ENCODE assay signal across 12 cellular contexts in the genomic region with DNA sequence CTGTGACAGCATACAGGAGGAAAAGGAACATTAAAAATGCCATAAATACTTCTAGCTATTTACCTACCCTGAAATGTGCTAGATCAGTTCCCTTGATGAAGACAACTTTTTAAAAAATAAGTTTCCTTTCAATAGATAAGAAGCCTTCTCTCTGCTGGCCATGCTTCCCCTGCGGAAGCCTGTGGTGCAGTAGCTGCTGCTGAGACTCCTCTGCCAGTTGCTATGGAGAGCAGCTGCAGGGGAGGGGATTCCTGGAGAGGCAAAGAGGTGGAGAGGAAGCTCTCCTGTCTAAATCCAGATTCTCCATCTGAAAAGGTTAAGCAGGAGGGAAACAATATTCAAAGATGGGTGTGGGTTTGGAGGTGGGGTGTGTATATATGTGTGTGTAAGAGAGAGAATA.
DNase-seq lines count a peak whose midpoint lies in the region; ATAC-seq and TF ChIP-seq lines count a peak whose summit lies in the region.
"Had no signal": no experiment of that assay in that cellular context is flagged by ENCODE, and none has a peak within 500 bp of the region (broad histone marks: within the 10 kb centered on the region; RNA-seq: fewer than 3 reads in every experiment).

No MANE protein-coding gene starts in this region.

- H3K27ac Mint-ChIP-seq in endodermal cell, result no peak overlapping the region
- H3K27ac Mint-ChIP-seq: activated naive CD8-positive, alpha-beta T cell treated with anti-CD3 and anti-CD28 coated beads, Interleukin-2, amount 10 ng/mL, durations not matched to agents 7 days and 5 days had no signal

- H3K4me1 Mint-ChIP-seq in endodermal cell, result peaks cover 35% of the 10 kb centered on the region

- H3K9ac ChIP-seq in endodermal cell (ENCODE audit: extremely low read depth, low read length, poor library complexity, severe bottlenecking), result no peak overlapping the region

- ATAC-seq in HG02973 (IDR thresholded peaks at IDR 0.05; ENCODE audit: unreplicated experiment), result no peak
- ATAC-seq in GM21515 (IDR thresholded peaks at IDR 0.05; ENCODE audit: unreplicated experiment), result no peak

- H3K36me3 Mint-ChIP-seq in endodermal cell (ENCODE audit: low read depth), result no peaks in the 10 kb centered on the region
- H3K36me3 Mint-ChIP-seq: activated naive CD8-positive, alpha-beta T cell treated with anti-CD3 and anti-CD28 coated beads, Interleukin-2, amount 10 ng/mL, durations not matched to agents 7 days and 5 days had no signal

- DNase-seq in Ammon's horn (ENCODE audit: low spot score) (peak; percentile 40), H7 (peak; percentile 56), NCI-H524 (lab: John Stamatoyannopoulos, UW) (peak; percentile 36 to 79), endodermal cell (peak; percentile 80), middle frontal gyrus (ENCODE audit: extremely low spot score, low spot score) (no peak)
- DNase-seq in activated CD4-positive, alpha-beta T cell treated with anti-CD3 and anti-CD28 coated beads, Interleukin-2, amount 50 U/mL, for 4 hours, result no peak
- DNase-seq: activated naive CD8-positive, alpha-beta T cell treated with anti-CD3 and anti-CD28 coated beads, Interleukin-2, amount 10 ng/mL, durations not matched to agents 7 days and 5 days; NCI-H1436 treated with DMSO at 0.1 percent for 48 hours; stomach had no signal

- H3K9me3 ChIP-seq in endodermal cell (ENCODE audit: control insufficient read depth, low read length), result no peaks in the 10 kb centered on the region
- H3K9me3 ChIP-seq: stomach had no signal

- no peak for TF ChIP-seq CTCF in endodermal cell (conservative IDR thresholded peaks at IDR 0.05)

- H3K27me3 ChIP-seq in H7 (ENCODE audit: control insufficient read depth, insufficient read depth, low read length) (no peaks in the 10 kb centered on the region), endodermal cell (ENCODE audit: control insufficient read depth, insufficient read depth, low read length, poor library complexity, severe bottlenecking) (no peaks in the 10 kb centered on the region)
- H3K27me3 ChIP-seq: stomach had no signal

- H3K4me1 ChIP-seq in endodermal cell (ENCODE audit: control insufficient read depth, insufficient read depth, low read length), result peaks cover 22% of the 10 kb centered on the region
- H3K4me1 ChIP-seq: stomach had no signal

- no peak overlapping the region for H3K27ac ChIP-seq in endodermal cell (ENCODE audit: low read depth, low read length)
- H3K27ac ChIP-seq: coronary artery, stomach had no signal

- no peaks in the 10 kb centered on the region for H3K9me3 Mint-ChIP-seq in endodermal cell
- H3K9me3 Mint-ChIP-seq: activated naive CD8-positive, alpha-beta T cell treated with anti-CD3 and anti-CD28 coated beads, Interleukin-2, amount 10 ng/mL, durations not matched to agents 7 days and 5 days had no signal

- 25% methylated on average over 1 of the region's 1 CpG; no CpG with 5 or more reads in 1 of the 2 experiments for WGBS in endodermal cell (ENCODE audit: insufficient coverage in 1 of 2, insufficient read length in 1 of 2), 2 experiments

- no peaks in the 10 kb centered on the region for H3K27me3 Mint-ChIP-seq in endodermal cell (ENCODE audit: insufficient read depth)

- H3K4me3 Mint-ChIP-seq in endodermal cell, result no peak overlapping the region
- H3K4me3 Mint-ChIP-seq: activated naive CD8-positive, alpha-beta T cell treated with anti-CD3 and anti-CD28 coated beads, Interleukin-2, amount 10 ng/mL, durations not matched to agents 7 days and 5 days had no signal

- H3K36me3 ChIP-seq in H7 (replicated peaks; ENCODE audit: control insufficient read depth, insufficient read depth, low read length), result no peaks in the 10 kb centered on the region
- H3K36me3 ChIP-seq in endodermal cell (ENCODE audit: control insufficient read depth, insufficient read depth, low read length), result no peaks in the 10 kb centered on the region
- H3K36me3 ChIP-seq: stomach had no signal

- no peak overlapping the region for H3K4me3 ChIP-seq in H7 (ENCODE audit: insufficient read depth, low read depth, low read length)
- peak overlapping the region; percentile 72 for H3K4me3 ChIP-seq in endodermal cell (ENCODE audit: low read length)
- H3K4me3 ChIP-seq: coronary artery, stomach had no signal

Comparison
In these comparisons a context has a peak if more than half of its experiments do, and no peak if none do; other contexts are left out.
1. DNase-seq: peak in Ammon's horn (single experiment), H7 (single experiment), NCI-H524 (2 of 2) and endodermal cell (single experiment); none in middle frontal gyrus (single experiment) and activated CD4-positive, alpha-beta T cell treated with anti-CD3 and anti-CD28 coated beads, Interleukin-2, amount 50 U/mL, for 4 hours (0 of 2).